In the genomic region with DNA sequence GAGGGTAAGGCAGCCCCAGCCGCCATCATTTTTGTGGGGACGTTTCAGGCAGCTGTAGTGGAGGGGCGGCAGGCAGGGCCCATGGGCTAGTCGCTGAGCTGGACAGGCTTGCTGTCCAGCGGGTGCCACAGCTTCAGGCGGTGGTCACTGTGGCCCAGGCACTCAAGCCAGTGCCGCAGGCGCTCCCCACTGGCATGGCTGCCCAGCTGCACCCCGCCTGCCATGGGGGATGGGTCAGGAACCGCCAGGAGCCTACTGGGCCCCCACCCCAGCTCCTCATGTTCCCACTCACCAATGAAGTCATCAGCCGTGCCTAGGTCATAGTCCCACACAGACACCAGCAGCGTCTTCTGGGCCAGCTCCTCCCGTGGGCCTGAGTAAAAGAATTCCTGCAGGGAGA, we compare ENCODE assay signal across 25 cellular contexts. TPM values are rescaled to one million over a fixed set of nuclear protein-coding genes. Genes with fewer than 3 reads are reported as not detected.
DNase-seq lines count a peak whose midpoint lies in the region; ATAC-seq, FAIRE-seq and TF ChIP-seq lines count a peak whose summit lies in the region.
"Had no signal": no experiment of that assay in that cellular context is flagged by ENCODE, and none has a peak within 500 bp of the region (broad histone marks: within the 10 kb centered on the region; RNA-seq: fewer than 3 reads in every experiment).

No MANE protein-coding gene starts in this region.

- H2BK120ac ChIP-seq in neuronal stem cell (ENCODE audit: low read depth, low read length), result no peak overlapping the region

- no peak for TF ChIP-seq POLR2A in GM12878 (IDR thresholded peaks at IDR 0.05; ENCODE audit: low read depth, low read length)

- CTCF ChIA-PET in RWPE1 (lab: Yijun Ruan, JAX) (interaction anchor here (0.7 to 1.7 kb wide), 4 partner anchors 16 to 79 kb away, joined by 3 to 5 read pairs (median 3); a partner anchor contains a TSS), GM12878 (lab: Yijun Ruan, JAX) (interaction anchor here (4.7 to 6.0 kb wide), 2 partner anchors 15 to 28 kb away, joined by 54 to 71 read pairs; a partner anchor contains a TSS)

- no peaks in the 10 kb centered on the region for H3K9me3 ChIP-seq in GM12878 (replicated peaks; ENCODE audit: control insufficient read depth, insufficient read depth, low read length)
- peaks cover 0 to 4% of the 10 kb centered on the region in 2 donors for H3K9me3 ChIP-seq in neuronal stem cell (replicated peaks in 1 of 2; ENCODE audit: control insufficient read depth in 2 of 2, insufficient read depth in 1 of 2, low read depth in 1 of 2, low read length in 2 of 2)
- H3K9me3 ChIP-seq: breast epithelium, esophagus squamous epithelium, thoracic aorta had no signal

- H3K79me2 ChIP-seq in GM12878 (ENCODE audit: control insufficient read depth, insufficient read depth, low read length), result peaks cover 6% of the 10 kb centered on the region

- BruUV-seq in GM12878 (replicated peaks; lab: Mats Ljungman, UMichigan), result no TSS peak

- H3K4me3 ChIP-seq in GM12878, result no peak overlapping the region
- no peak overlapping the region for H3K4me3 ChIP-seq in neuronal stem cell (ENCODE audit: low read length in 2 of 2)
- H3K4me3 ChIP-seq: breast epithelium, dorsolateral prefrontal cortex, esophagus squamous epithelium, SK-N-MC, thoracic aorta had no signal

- H3K9ac ChIP-seq in GM12878 (ENCODE audit: control insufficient read depth, insufficient read depth, low read length) (no peak overlapping the region), neuronal stem cell (ENCODE audit: low read depth, low read length, poor library complexity) (no peak overlapping the region)

- H2BK15ac ChIP-seq in neuronal stem cell (ENCODE audit: low read length), result no peak overlapping the region

- H3K14ac ChIP-seq in neuronal stem cell (ENCODE audit: low read length), result no peak overlapping the region

- no peak for TF ChIP-seq RAD21 in GM12878 (IDR thresholded peaks at IDR 0.05; ENCODE audit: insufficient read depth, low read depth, low read length)

- H3K23ac ChIP-seq in neuronal stem cell (ENCODE audit: low read depth, low read length, poor library complexity), result no peak overlapping the region

- H3K27me3 Mint-ChIP-seq in T-helper 2 cell treated with Interferon-gamma antibody and Interleukin-4, amounts not matched to agents 5 μg/mL and 100 μg/mL, for 36 hours (ENCODE audit: low read depth), result peaks cover 3% of the 10 kb centered on the region

- peaks cover 36% of the 10 kb centered on the region for H3K36me3 Mint-ChIP-seq in T-helper 2 cell treated with Interferon-gamma antibody and Interleukin-4, amounts not matched to agents 5 μg/mL and 100 μg/mL, for 36 hours (ENCODE audit: low read depth)

- H3K36me3 ChIP-seq in GM12878 (ENCODE audit: control insufficient read depth in 2 of 2, insufficient read depth in 2 of 2, low read length in 1 of 2), result peaks cover 11 to 22% of the 10 kb centered on the region in 2 experiments; a peak in 3 of 4 replicates
- H3K36me3 ChIP-seq in neuronal stem cell (replicated peaks in 1 of 2; ENCODE audit: control insufficient read depth in 2 of 2, insufficient read depth in 2 of 2, low read length in 2 of 2), result peaks cover 16 to 48% of the 10 kb centered on the region in 2 donors
- H3K36me3 ChIP-seq: breast epithelium had no signal

- H3K27ac Mint-ChIP-seq in T-helper 2 cell treated with Interferon-gamma antibody and Interleukin-4, amounts not matched to agents 5 μg/mL and 100 μg/mL, for 36 hours, result peak overlapping the region; percentile 98

- no peak for FAIRE-seq in GM12878 (lab: Jason Lieb, UNC)

- ATAC-seq in GM12878, result no peak
- ATAC-seq in foreskin keratinocyte, result no peak
- no peak for ATAC-seq in GM21381 (IDR thresholded peaks at IDR 0.05; ENCODE audit: unreplicated experiment)
- ATAC-seq: Panc1 had no signal

- H2BK5ac ChIP-seq in neuronal stem cell (ENCODE audit: low read length), result no peak overlapping the region

- no peak overlapping the region for H4K8ac ChIP-seq in neuronal stem cell (ENCODE audit: low read depth, low read length)

- POLR2A ChIA-PET in RWPE1 (lab: Yijun Ruan, JAX; ENCODE audit: low non-redundant PET), result no interaction called here
- POLR2A ChIA-PET in GM12878 (lab: Charles Lee), result interaction anchor here (3.5 kb wide), 1 partner anchor 29 kb away, joined by 25 read pairs; a partner anchor contains a TSS

- 98% methylated on average over 13 of the region's 13 CpGs for WGBS in GM12878 (ENCODE audit: insufficient coverage, insufficient replicate concordance, low lambda C conversion rate, missing lambda C conversion rate)
- no CpG with 5 or more reads among the region's 13 CpGs for WGBS in neuronal stem cell (ENCODE audit: extremely low coverage in 2 of 2, insufficient read length in 2 of 2, insufficient replicate concordance in 1 of 2), 2 donors

- TF ChIP-seq CTCF in RWPE1 (conservative IDR thresholded peaks at IDR 0.05; ENCODE audit: low read depth) (no peak), GM12878 (IDR thresholded peaks at IDR 0.05 in 2 of 3, conservative IDR thresholded peaks at IDR 0.05 in 1 of 3; ENCODE audit: control insufficient read depth in 2 of 3, extremely low read depth in 1 of 3, insufficient read depth in 1 of 3, low read depth in 3 of 3, low read length in 3 of 3) (no peak), foreskin keratinocyte (conservative IDR thresholded peaks at IDR 0.05) (no peak)

- no peak overlapping the region for H4K91ac ChIP-seq in neuronal stem cell (ENCODE audit: low read depth, low read length, poor library complexity)

- H3K27ac ChIP-seq in RWPE1 (peak overlapping the region; percentile 72), GM12878 (ENCODE audit: control insufficient read depth, insufficient read depth) (no peak overlapping the region), foreskin keratinocyte (no peak overlapping the region), neuronal stem cell (replicated peaks; ENCODE audit: low read length) (no peak overlapping the region)
- H3K27ac ChIP-seq: SK-N-MC had no signal

- DNase-seq in T-helper 2 cell treated with Interferon-gamma antibody and Interleukin-4, amounts not matched to agents 5 μg/mL and 100 μg/mL, for 36 hours (ENCODE audit: low spot score), result no peak
- DNase-seq in T-helper 2 cell, result no peak
- no peak for DNase-seq in RWPE1 (ENCODE audit: low spot score)
- no peak for DNase-seq in GM12878 (ENCODE audit: low read depth, low spot score)
- DNase-seq in posterior vena cava (ENCODE audit: low spot score), result peak; percentile 73
- DNase-seq in foreskin keratinocyte, result no peak
- DNase-seq in neuronal stem cell (ENCODE audit: low spot score), result no peak
- DNase-seq: 8988T; activated gamma-delta T cell treated with Interleukin-2 at 50 U/mL for 16 hours; DMS53; dorsolateral prefrontal cortex; esophagus squamous epithelium; head of caudate nucleus; NCI-H1092; NCI-H748 treated with DMSO at 0.1 percent for 48 hours; stimulated activated CD4-positive, alpha-beta T cell treated with anti-CD3 and anti-CD28 coated beads, Interleukin-4, amount 100 ng/mL, for 24 hours had no signal

- peaks cover 2% of the 10 kb centered on the region for H3K79me1 ChIP-seq in neuronal stem cell (ENCODE audit: low read depth, low read length)

- no peak overlapping the region for H2AK5ac ChIP-seq in neuronal stem cell (ENCODE audit: low read depth, low read length)

- SMC1A ChIA-PET in GM12878 (lab: Charles Lee; ENCODE audit: uncharacterized antibody, unreplicated experiment), result interaction anchor here (0.9 to 3.4 kb wide), 4 partner anchors 16 to 52 kb away, joined by 3 to 14 read pairs (median 4); a partner anchor contains a TSS

- peaks cover 30% of the 10 kb centered on the region for H3K4me1 ChIP-seq in GM12878 (ENCODE audit: control insufficient read depth, insufficient read depth, low read length)
- H3K4me1 ChIP-seq in foreskin keratinocyte, result no peaks in the 10 kb centered on the region
- H3K4me1 ChIP-seq in neuronal stem cell (ENCODE audit: control insufficient read depth in 2 of 2, insufficient read depth in 1 of 2, low read depth in 1 of 2, low read length in 2 of 2), result peaks cover 9 to 25% of the 10 kb centered on the region in 2 donors

- H3K27me3 ChIP-seq in GM12878 (replicated peaks in 1 of 2; ENCODE audit: control insufficient read depth in 2 of 2, insufficient read depth in 2 of 2, low read length in 1 of 2) (no peaks in the 10 kb centered on the region), foreskin keratinocyte (peaks cover 14% of the 10 kb centered on the region), neuronal stem cell (ENCODE audit: control insufficient read depth in 3 of 3, insufficient read depth in 3 of 3, low read depth in 1 of 3, low read length in 3 of 3) (peaks cover 0 to 9% (median 0%) of the 10 kb centered on the region in 3 experiments)
- H3K27me3 ChIP-seq: breast epithelium had no signal

- no peaks in the 10 kb centered on the region for H3K9me3 Mint-ChIP-seq in T-helper 2 cell treated with Interferon-gamma antibody and Interleukin-4, amounts not matched to agents 5 μg/mL and 100 μg/mL, for 36 hours

- in situ Hi-C loops in GM12878 (cut with MboI), result no loop called here

- peaks cover 27% of the 10 kb centered on the region for H3K4me1 Mint-ChIP-seq in T-helper 2 cell treated with Interferon-gamma antibody and Interleukin-4, amounts not matched to agents 5 μg/mL and 100 μg/mL, for 36 hours (ENCODE audit: low read depth)

- no peak overlapping the region for H2BK12ac ChIP-seq in neuronal stem cell (ENCODE audit: low read length)

- RAD21 ChIA-PET in GM12878 (lab: Charles Lee; ENCODE audit: unreplicated experiment), result interaction anchor here (1.8 to 2.9 kb wide), 3 partner anchors 17 to 47 kb away, joined by 5 to 26 read pairs (median 21); a partner anchor contains a TSS

- H2AFZ ChIP-seq in GM12878 (ENCODE audit: control insufficient read depth, low read depth, low read length) (no peak overlapping the region), neuronal stem cell (ENCODE audit: low read length) (no peak overlapping the region)

- no peaks in the 10 kb centered on the region for H4K20me1 ChIP-seq in GM12878 (ENCODE audit: control insufficient read depth, insufficient read depth)

- TF ChIP-seq EP300 in GM12878 (IDR thresholded peaks at IDR 0.05; ENCODE audit: borderline replicate concordance in 1 of 2, control insufficient read depth in 1 of 2, low read depth in 2 of 2, low read length in 2 of 2), result no peak

- intact Hi-C loops in GM12878 (cut with micrococcal nuclease; ENCODE audit: unreplicated experiment) (loop anchor here (5.0 kb wide), 1 partner anchor 40 kb away; no protein-coding TSS in a partner anchor), posterior vena cava (cut with DNase I) (no loop called here)

- peak overlapping the region; percentile 29 for H3K4me3 Mint-ChIP-seq in T-helper 2 cell treated with Interferon-gamma antibody and Interleukin-4, amounts not matched to agents 5 μg/mL and 100 μg/mL, for 36 hours

- no peak overlapping the region for H3K4ac ChIP-seq in neuronal stem cell (ENCODE audit: low read length)

- H3K18ac ChIP-seq in neuronal stem cell (ENCODE audit: low read length), result no peak overlapping the region

- H3K4me2 ChIP-seq in GM12878 (ENCODE audit: control insufficient read depth, insufficient read depth) (no peak overlapping the region), neuronal stem cell (ENCODE audit: insufficient read depth, low read length, poor library complexity, severe bottlenecking) (no peak overlapping the region)

RNA-seq across cellular contexts. Expression of a gene that starts 6.0 kb away (rescaled TPM):
- 213 and 251 TPM in 2 replicates for total RNA-seq in GM12878 (2013; cell fraction: nucleolus; rRNA removed)
- 301 and 330 TPM in 2 replicates for total RNA-seq in GM12878 (2014; rRNA removed)
- total RNA-seq in GM12878 (2014; rRNA removed; fragmentation: Illumina TruSeq; extraction: Trizol), result 162 and 166 TPM in 2 replicates
- total RNA-seq in GM12878 (2021), result 310 and 312 TPM in 2 replicates
- 75.2 TPM for polyA plus RNA-seq in GM12878 (2011; ENCODE audit: low read depth)
- polyA plus RNA-seq in GM12878 (2011; rRNA removed), result 97.9 and 184 TPM in 2 replicates
- 278 and 410 TPM in 2 replicates for polyA plus RNA-seq in GM12878 (2011; cell fraction: cytosol; rRNA removed)
- polyA plus RNA-seq in GM12878 (2011; cell fraction: nucleus; rRNA removed), result 516 and 698 TPM in 2 replicates
- polyA plus RNA-seq in GM12878 (2012), result 210 and 225 TPM in 2 replicates
- 37.6 and 129 TPM in 2 replicates for polyA plus RNA-seq in GM12878 (2014; fragmentation: Illumina TruSeq; extraction: Trizol)
- 10 to 100 TPM in 1 of 2 experiments, 1 to 10 TPM in 1; 8.2 to 51.7 TPM for polyA plus RNA-seq in GM12878 (2014; fragmentation: Nextera tagmentation; extraction: Ambion mirVana)
- 277 and 312 TPM in 2 replicates for polyA plus RNA-seq in GM12878 (2014; rRNA removed)
- 100 to 1,000 TPM; 348 to 380 TPM for polyA plus RNA-seq in GM12878 (2016; fragmentation: Nextera tagmentation; extraction: Ambion mirVana)
- 107 and 172 TPM in 2 replicates for polyA minus RNA-seq in GM12878 (2011; rRNA and poly(A)+ RNA removed)
- 90.7 and 96.4 TPM in 2 replicates for polyA minus RNA-seq in GM12878 (2011; cell fraction: cytosol; rRNA and poly(A)+ RNA removed)
- 83.2 and 139 TPM in 2 replicates for polyA minus RNA-seq in GM12878 (2011; cell fraction: nucleus; rRNA and poly(A)+ RNA removed)
- 100 to 1,000 TPM; 112 to 116 TPM for total RNA-seq in posterior vena cava
- total RNA-seq in foreskin keratinocyte, result 164 and 179 TPM in 2 replicates
- polyA plus RNA-seq in foreskin keratinocyte, result 160 and 169 TPM in 2 replicates
- polyA plus RNA-seq in neuronal stem cell (2013, experiment 1 of 2), result 71.8 TPM
- 67.2 TPM for polyA plus RNA-seq in neuronal stem cell (2013, experiment 2 of 2)

RNA-seq across cellular contexts. Expression of a gene that starts 17.0 kb away (rescaled TPM):
- total RNA-seq in GM12878 (2013; cell fraction: nucleolus; rRNA removed), result 10.2 and 10.6 TPM in 2 replicates
- total RNA-seq in GM12878 (2014; rRNA removed) (15.9 and 18.2 TPM in 2 replicates), GM12878 (2014; rRNA removed; fragmentation: Illumina TruSeq; extraction: Trizol) (3.3 and 4.8 TPM in 2 replicates), GM12878 (2021) (16.5 and 16.9 TPM in 2 replicates), posterior vena cava (1 to 10 TPM; 4.6 to 5.7 TPM), foreskin keratinocyte (6.3 and 7.2 TPM in 2 replicates)
- 2.4 TPM for polyA plus RNA-seq in GM12878 (2011; ENCODE audit: low read depth)
- polyA plus RNA-seq in GM12878 (2011; rRNA removed) (1.6 and 3.7 TPM in 2 replicates), GM12878 (2014; fragmentation: Illumina TruSeq; extraction: Trizol) (0.30 and 2.9 TPM in 2 replicates), GM12878 (2014; fragmentation: Nextera tagmentation; extraction: Ambion mirVana) (1 to 10 TPM in 1 of 2 experiments, under 1 TPM in 1; 0.32 to 1.1 TPM), GM12878 (2014; rRNA removed) (14.9 and 18.8 TPM in 2 replicates), GM12878 (2016; fragmentation: Nextera tagmentation; extraction: Ambion mirVana) (10 to 100 TPM; 16.9 to 17.7 TPM), foreskin keratinocyte (11.0 and 11.6 TPM in 2 replicates)
- 12.1 and 15.1 TPM in 2 replicates for polyA plus RNA-seq in GM12878 (2011; cell fraction: cytosol; rRNA removed)
- polyA plus RNA-seq in GM12878 (2011; cell fraction: nucleus; rRNA removed), result 27.4 and 32.4 TPM in 2 replicates
- polyA plus RNA-seq in GM12878 (2012), result 12.1 and 17.5 TPM in 2 replicates
- 2.5 and 5.0 TPM in 2 replicates for polyA minus RNA-seq in GM12878 (2011; rRNA and poly(A)+ RNA removed)
- polyA minus RNA-seq in GM12878 (2011; cell fraction: cytosol; rRNA and poly(A)+ RNA removed), result 6.7 and 6.8 TPM in 2 replicates
- polyA minus RNA-seq in GM12878 (2011; cell fraction: nucleus; rRNA and poly(A)+ RNA removed), result 13.8 and 19.5 TPM in 2 replicates
- 7.6 TPM for polyA plus RNA-seq in neuronal stem cell (2013, experiment 1 of 2)
- polyA plus RNA-seq in neuronal stem cell (2013, experiment 2 of 2), result 6.7 TPM

RNA-seq across cellular contexts. Expression of a gene that starts 26.8 kb away (rescaled TPM):
- 0.32 TPM in 1 of 2 replicates, not detected in the other for total RNA-seq in GM12878 (2013; cell fraction: nucleolus; rRNA removed)
- total RNA-seq in GM12878 (2014; rRNA removed) (0.22 and 0.23 TPM in 2 replicates), GM12878 (2014; rRNA removed; fragmentation: Illumina TruSeq; extraction: Trizol) (0.18 TPM in 1 of 2 replicates, not detected in the other), GM12878 (2021) (0.16 and 0.26 TPM in 2 replicates), posterior vena cava (not detected), foreskin keratinocyte (not detected in 2 replicates)
- polyA plus RNA-seq in GM12878 (2011; ENCODE audit: low read depth), result not detected
- polyA plus RNA-seq in GM12878 (2011; rRNA removed) (not detected in 2 replicates), GM12878 (2014; fragmentation: Illumina TruSeq; extraction: Trizol) (0.10 and 0.16 TPM in 2 replicates), GM12878 (2014; fragmentation: Nextera tagmentation; extraction: Ambion mirVana) (not detected), GM12878 (2014; rRNA removed) (0.15 and 0.44 TPM in 2 replicates), GM12878 (2016; fragmentation: Nextera tagmentation; extraction: Ambion mirVana) (under 1 TPM in 1 of 2 experiments, not detected in 1; 0.17 TPM), foreskin keratinocyte (not detected in 2 replicates)
- 0.07 and 0.13 TPM in 2 replicates for polyA plus RNA-seq in GM12878 (2011; cell fraction: cytosol; rRNA removed)
- polyA plus RNA-seq in GM12878 (2011; cell fraction: nucleus; rRNA removed), result 0.25 and 0.27 TPM in 2 replicates
- 0.08 TPM in 1 of 2 replicates, not detected in the other for polyA plus RNA-seq in GM12878 (2012)
- polyA minus RNA-seq in GM12878 (2011; rRNA and poly(A)+ RNA removed), result not detected in 2 replicates
- not detected in 2 replicates for polyA minus RNA-seq in GM12878 (2011; cell fraction: cytosol; rRNA and poly(A)+ RNA removed)
- polyA minus RNA-seq in GM12878 (2011; cell fraction: nucleus; rRNA and poly(A)+ RNA removed), result not detected in 2 replicates
- 0.04 TPM for polyA plus RNA-seq in neuronal stem cell (2013, experiment 1 of 2)
- 0.03 TPM for polyA plus RNA-seq in neuronal stem cell (2013, experiment 2 of 2)
- total RNA-seq: breast epithelium, esophagus squamous epithelium, H4, lower leg skin, skeletal muscle tissue, thoracic aorta had no signal
- polyA plus RNA-seq: BJ had no signal

RNA-seq across cellular contexts. Expression of a gene that starts 29.1 kb away (rescaled TPM):
- 76.8 and 83.9 TPM in 2 replicates for total RNA-seq in GM12878 (2013; cell fraction: nucleolus; rRNA removed)
- total RNA-seq in GM12878 (2014; rRNA removed) (1,623 and 1,788 TPM in 2 replicates), GM12878 (2014; rRNA removed; fragmentation: Illumina TruSeq; extraction: Trizol) (587 and 627 TPM in 2 replicates), GM12878 (2021) (831 and 852 TPM in 2 replicates), posterior vena cava (100 to 1,000 TPM; 338 to 370 TPM), foreskin keratinocyte (1,696 and 1,959 TPM in 2 replicates)
- polyA plus RNA-seq in GM12878 (2011; ENCODE audit: low read depth), result 420 TPM
- polyA plus RNA-seq in GM12878 (2011; rRNA removed) (511 and 1,079 TPM in 2 replicates), GM12878 (2014; fragmentation: Illumina TruSeq; extraction: Trizol) (158 and 501 TPM in 2 replicates), GM12878 (2014; fragmentation: Nextera tagmentation; extraction: Ambion mirVana) (100 to 1,000 TPM; 469 to 685 TPM), GM12878 (2014; rRNA removed) (1,173 and 1,340 TPM in 2 replicates), GM12878 (2016; fragmentation: Nextera tagmentation; extraction: Ambion mirVana) (1,000 to 10,000 TPM; 1,222 to 1,443 TPM), foreskin keratinocyte (2,595 and 2,779 TPM in 2 replicates)
- polyA plus RNA-seq in GM12878 (2011; cell fraction: cytosol; rRNA removed), result 1,654 and 1,666 TPM in 2 replicates
- 1,290 and 1,384 TPM in 2 replicates for polyA plus RNA-seq in GM12878 (2011; cell fraction: nucleus; rRNA removed)
- 985 and 986 TPM in 2 replicates for polyA plus RNA-seq in GM12878 (2012)
- polyA minus RNA-seq in GM12878 (2011; rRNA and poly(A)+ RNA removed), result 586 and 669 TPM in 2 replicates
- 272 and 288 TPM in 2 replicates for polyA minus RNA-seq in GM12878 (2011; cell fraction: cytosol; rRNA and poly(A)+ RNA removed)
- polyA minus RNA-seq in GM12878 (2011; cell fraction: nucleus; rRNA and poly(A)+ RNA removed), result 191 and 230 TPM in 2 replicates
- 927 TPM for polyA plus RNA-seq in neuronal stem cell (2013, experiment 1 of 2)
- polyA plus RNA-seq in neuronal stem cell (2013, experiment 2 of 2), result 915 TPM

RNA-seq across cellular contexts. Expression of a gene that starts 37.8 kb away (rescaled TPM):
- total RNA-seq in GM12878 (2013; cell fraction: nucleolus; rRNA removed), result not detected in 2 replicates
- total RNA-seq in GM12878 (2014; rRNA removed) (20.2 and 27.8 TPM in 2 replicates), GM12878 (2014; rRNA removed; fragmentation: Illumina TruSeq; extraction: Trizol) (12.2 and 12.8 TPM in 2 replicates), GM12878 (2021) (23.5 and 24.3 TPM in 2 replicates), posterior vena cava (not detected), foreskin keratinocyte (not detected in 2 replicates)
- polyA plus RNA-seq in GM12878 (2011; ENCODE audit: low read depth), result 1.5 TPM
- polyA plus RNA-seq in GM12878 (2011; rRNA removed) (0.33 and 0.83 TPM in 2 replicates), GM12878 (2014; fragmentation: Illumina TruSeq; extraction: Trizol) (6.3 and 17.8 TPM in 2 replicates), GM12878 (2014; fragmentation: Nextera tagmentation; extraction: Ambion mirVana) (10 to 100 TPM; 13.1 to 14.4 TPM), GM12878 (2014; rRNA removed) (30.7 and 36.1 TPM in 2 replicates), GM12878 (2016; fragmentation: Nextera tagmentation; extraction: Ambion mirVana) (10 to 100 TPM; 16.8 to 22.4 TPM), foreskin keratinocyte (not detected in 2 replicates)
- polyA plus RNA-seq in GM12878 (2011; cell fraction: cytosol; rRNA removed), result 1.3 and 1.8 TPM in 2 replicates
- polyA plus RNA-seq in GM12878 (2011; cell fraction: nucleus; rRNA removed), result 1.9 and 2.8 TPM in 2 replicates
- 3.7 and 6.2 TPM in 2 replicates for polyA plus RNA-seq in GM12878 (2012)
- 0.88 and 1.7 TPM in 2 replicates for polyA minus RNA-seq in GM12878 (2011; rRNA and poly(A)+ RNA removed)
- 1.3 TPM in 1 of 2 replicates, not detected in the other for polyA minus RNA-seq in GM12878 (2011; cell fraction: cytosol; rRNA and poly(A)+ RNA removed)
- 0.48 TPM in 1 of 2 replicates, not detected in the other for polyA minus RNA-seq in GM12878 (2011; cell fraction: nucleus; rRNA and poly(A)+ RNA removed)
- not detected for polyA plus RNA-seq in neuronal stem cell (2013, experiment 1 of 2)
- polyA plus RNA-seq in neuronal stem cell (2013, experiment 2 of 2), result not detected
- total RNA-seq: skeletal muscle tissue, thoracic aorta had no signal
- polyA plus RNA-seq: BJ had no signal
